6 cellular contexts compared by ENCODE assay signal in genomic region chr10:87007674-87008073, GRCh38. TPM values are rescaled to one million over a fixed set of nuclear protein-coding genes. Genes with fewer than 3 reads are reported as not detected.
"Had no signal": no experiment of that assay in that cellular context is flagged by ENCODE, and none has a peak within 500 bp of the region (broad histone marks: within the 10 kb centered on the region; RNA-seq: fewer than 3 reads in every experiment).

No MANE protein-coding gene starts in this region.

RNA-seq across cellular contexts. Expression of gene FAM25A, which starts 12.4 kb away (rescaled TPM):
- total RNA-seq: GM23248, H4, H7, HFFc6, HT1080 had no signal
- polyA plus RNA-seq: GM23248, IgD-negative memory B cell had no signal

RNA-seq across cellular contexts. Expression of gene ADIRF, which starts 39.4 kb away (rescaled TPM):
- total RNA-seq: H4, H7 had no signal
- polyA plus RNA-seq: IgD-negative memory B cell had no signal

RNA-seq across cellular contexts. Expression of gene SNCG, which starts 49.3 kb away (rescaled TPM):
- polyA plus RNA-seq: IgD-negative memory B cell had no signal

RNA-seq across cellular contexts. Expression of gene MMRN2, which starts 50.3 kb away (rescaled TPM):
- polyA plus RNA-seq: IgD-negative memory B cell had no signal
